1 cellular context compared by ENCODE assay signal in genomic region chr15:89419370-89419984, GRCh38.
TF ChIP-seq lines count a peak whose summit lies in the region.

No MANE protein-coding gene starts in this region.

TF ChIP-seq in WTC11, 78 proteins besides CTCF, POLR2A, EP300 and RAD21 (continued from another document and continues in another):
- TF ChIP-seq ERG (CRISPR knock-in tag; IDR thresholded peaks at IDR 0.05) (no peak), SP1 (CRISPR knock-in tag; conservative IDR thresholded peaks at IDR 0.05) (peak; percentile 43; the same call in 1 of the 2 replicates), ZNF396 (CRISPR knock-in tag; IDR thresholded peaks at IDR 0.05; ENCODE audit: borderline replicate concordance) (no peak), EMX1 (CRISPR knock-in tag; IDR thresholded peaks at IDR 0.05) (no peak), GABPB1 (CRISPR knock-in tag; IDR thresholded peaks at IDR 0.05) (no peak), ELF4 (CRISPR knock-in tag; IDR thresholded peaks at IDR 0.05; ENCODE audit: low read depth) (no peak), ZNF423 (CRISPR knock-in tag; IDR thresholded peaks at IDR 0.05) (no peak), ZNF121 (CRISPR knock-in tag; IDR thresholded peaks at IDR 0.05) (no peak), MXD4 (CRISPR knock-in tag; IDR thresholded peaks at IDR 0.05; ENCODE audit: borderline replicate concordance) (no peak), ZBTB21 (CRISPR knock-in tag; IDR thresholded peaks at IDR 0.05; ENCODE audit: borderline replicate concordance) (no peak), MYBL2 (CRISPR knock-in tag; IDR thresholded peaks at IDR 0.05) (no peak), HMGXB4 (CRISPR knock-in tag; IDR thresholded peaks at IDR 0.05) (no peak), PRRX2 (CRISPR knock-in tag; IDR thresholded peaks at IDR 0.05) (no peak), FOXJ3 (CRISPR knock-in tag; IDR thresholded peaks at IDR 0.05; ENCODE audit: borderline replicate concordance) (no peak), NFE2L1 (CRISPR knock-in tag; IDR thresholded peaks at IDR 0.05) (peak; percentile 78), AR (CRISPR knock-in tag; IDR thresholded peaks at IDR 0.05) (no peak), RELA (CRISPR knock-in tag; IDR thresholded peaks at IDR 0.05; ENCODE audit: borderline replicate concordance) (no peak), ESRRA (CRISPR knock-in tag; IDR thresholded peaks at IDR 0.05; ENCODE audit: borderline replicate concordance) (no peak), ZBTB43 (CRISPR knock-in tag; IDR thresholded peaks at IDR 0.05) (peak; percentile 58; the same call in 1 of the 2 replicates), SMAD3 (CRISPR knock-in tag; IDR thresholded peaks at IDR 0.05; ENCODE audit: borderline replicate concordance) (peak; percentile 80; the same call in 1 of the 2 replicates), MAX (CRISPR knock-in tag; IDR thresholded peaks at IDR 0.05) (0 out of 2 replicates have a peak, but pooled peaks have one; percentile 33), FOXP4 (CRISPR knock-in tag; IDR thresholded peaks at IDR 0.05) (peak; percentile 94), HMGA2 (CRISPR knock-in tag; IDR thresholded peaks at IDR 0.05) (no peak), ZNF416 (CRISPR knock-in tag; IDR thresholded peaks at IDR 0.05) (no peak), CREB1 (CRISPR knock-in tag; IDR thresholded peaks at IDR 0.05) (no peak), ARID4B (CRISPR knock-in tag; IDR thresholded peaks at IDR 0.05; ENCODE audit: borderline replicate concordance) (peak; percentile 94), MLX (CRISPR knock-in tag; IDR thresholded peaks at IDR 0.05) (no peak), IRF1 (CRISPR knock-in tag; IDR thresholded peaks at IDR 0.05) (0 out of 2 replicates have a peak, but pooled peaks have one; percentile 55), AFF4 (CRISPR knock-in tag; IDR thresholded peaks at IDR 0.05; ENCODE audit: borderline replicate concordance) (no peak), GTF2I (CRISPR knock-in tag; conservative IDR thresholded peaks at IDR 0.05) (no peak), OVOL2 (CRISPR knock-in tag; IDR thresholded peaks at IDR 0.05; ENCODE audit: borderline replicate concordance) (no peak), ATF3 (CRISPR knock-in tag; conservative IDR thresholded peaks at IDR 0.05) (no peak), NR3C1 (CRISPR knock-in tag; conservative IDR thresholded peaks at IDR 0.05; ENCODE audit: low read depth) (no peak)
